In genomic region chr19:5621945-5622464, GRCh38 we compare ENCODE assay signal across 1 cellular context.
TF ChIP-seq lines count a peak whose summit lies in the region.

No MANE protein-coding gene starts in this region.

TF ChIP-seq in SK-N-SH, 30 proteins besides CTCF, POLR2A, EP300 and RAD21 (continued from another document):
- TF ChIP-seq, protein P1, sequence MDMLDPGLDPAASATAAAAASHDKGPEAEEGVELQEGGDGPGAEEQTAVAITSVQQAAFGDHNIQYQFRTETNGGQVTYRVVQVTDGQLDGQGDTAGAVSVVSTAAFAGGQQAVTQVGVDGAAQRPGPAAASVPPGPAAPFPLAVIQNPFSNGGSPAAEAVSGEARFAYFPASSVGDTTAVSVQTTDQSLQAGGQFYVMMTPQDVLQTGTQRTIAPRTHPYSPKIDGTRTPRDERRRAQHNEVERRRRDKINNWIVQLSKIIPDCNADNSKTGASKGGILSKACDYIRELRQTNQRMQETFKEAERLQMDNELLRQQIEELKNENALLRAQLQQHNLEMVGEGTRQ (IDR thresholded peaks at IDR 0.05; ENCODE audit: borderline replicate concordance, low read depth, low read length) = no peak
- no peak for TF ChIP-seq MEF2A (IDR thresholded peaks at IDR 0.05; ENCODE audit: borderline replicate concordance, low read depth)
- TF ChIP-seq ZBTB33 (IDR thresholded peaks at IDR 0.05; ENCODE audit: borderline replicate concordance, low read depth) = no peak
- no peak for TF ChIP-seq GATA2 (CRISPR knock-in tag; IDR thresholded peaks at IDR 0.05)
- no peak for TF ChIP-seq MAX (IDR thresholded peaks at IDR 0.05; ENCODE audit: low read depth)
- TF ChIP-seq GABPA (IDR thresholded peaks at IDR 0.05; ENCODE audit: low read depth) = no peak
- TF ChIP-seq FOXM1 (IDR thresholded peaks at IDR 0.05; ENCODE audit: low read depth) = no peak
- no peak for TF ChIP-seq RXRA (IDR thresholded peaks at IDR 0.05; ENCODE audit: borderline replicate concordance, low read depth)
- TF ChIP-seq, protein P2, sequence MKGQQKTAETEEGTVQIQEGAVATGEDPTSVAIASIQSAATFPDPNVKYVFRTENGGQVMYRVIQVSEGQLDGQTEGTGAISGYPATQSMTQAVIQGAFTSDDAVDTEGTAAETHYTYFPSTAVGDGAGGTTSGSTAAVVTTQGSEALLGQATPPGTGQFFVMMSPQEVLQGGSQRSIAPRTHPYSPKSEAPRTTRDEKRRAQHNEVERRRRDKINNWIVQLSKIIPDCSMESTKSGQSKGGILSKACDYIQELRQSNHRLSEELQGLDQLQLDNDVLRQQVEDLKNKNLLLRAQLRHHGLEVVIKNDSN (IDR thresholded peaks at IDR 0.05; ENCODE audit: borderline replicate concordance, low read depth) = no peak
